In genomic region chr16:56632848-56633365, GRCh38 we compare ENCODE assay signal across 12 cellular contexts. TPM values are rescaled to one million over a fixed set of nuclear protein-coding genes. Genes with fewer than 3 reads are reported as not detected.
DNase-seq lines count a peak whose midpoint lies in the region; ATAC-seq and TF ChIP-seq lines count a peak whose summit lies in the region.
"Had no signal": no experiment of that assay in that cellular context is flagged by ENCODE, and none has a peak within 500 bp of the region (broad histone marks: within the 10 kb centered on the region; RNA-seq: fewer than 3 reads in every experiment).

No MANE protein-coding gene starts in this region.

- H3K36me3 Mint-ChIP-seq in CD4-positive, alpha-beta T cell (ENCODE audit: low read depth) = no peaks in the 10 kb centered on the region
- no peaks in the 10 kb centered on the region for H3K36me3 Mint-ChIP-seq in activated T-helper 2 cell treated with anti-CD3 and anti-CD28 coated beads, Interferon-gamma antibody, Interleukin-2, Interleukin-4, amounts not matched to agents 10 μg/mL and 5 μg/mL and 100 μg/mL, durations not matched to agents 14 hours and 24 hours and 36 hours (ENCODE audit: low read depth)

- no peaks in the 10 kb centered on the region for H3K9me3 Mint-ChIP-seq in CD4-positive, alpha-beta T cell
- no peaks in the 10 kb centered on the region for H3K9me3 Mint-ChIP-seq in activated T-helper 2 cell treated with anti-CD3 and anti-CD28 coated beads, Interferon-gamma antibody, Interleukin-2, Interleukin-4, amounts not matched to agents 10 μg/mL and 5 μg/mL and 100 μg/mL, durations not matched to agents 14 hours and 24 hours and 36 hours

- H3K4me3 Mint-ChIP-seq in CD4-positive, alpha-beta T cell = peak overlapping the region; percentile 60
- H3K4me3 Mint-ChIP-seq in activated T-helper 2 cell treated with anti-CD3 and anti-CD28 coated beads, Interferon-gamma antibody, Interleukin-2, Interleukin-4, amounts not matched to agents 10 μg/mL and 5 μg/mL and 100 μg/mL, durations not matched to agents 14 hours and 24 hours and 36 hours (ENCODE audit: low read depth) = peak overlapping the region; percentile 62

- H3K4me1 Mint-ChIP-seq in CD4-positive, alpha-beta T cell (ENCODE audit: low read depth) = peaks cover 50% of the 10 kb centered on the region
- peaks cover 28% of the 10 kb centered on the region for H3K4me1 Mint-ChIP-seq in activated T-helper 2 cell treated with anti-CD3 and anti-CD28 coated beads, Interferon-gamma antibody, Interleukin-2, Interleukin-4, amounts not matched to agents 10 μg/mL and 5 μg/mL and 100 μg/mL, durations not matched to agents 14 hours and 24 hours and 36 hours (ENCODE audit: low read depth)

- H3K27me3 ChIP-seq in CD4-positive, alpha-beta T cell (ENCODE audit: control insufficient read depth, insufficient read depth, low read length) = peaks cover 70% of the 10 kb centered on the region
- peaks cover 90% of the 10 kb centered on the region for H3K27me3 ChIP-seq in hepatocyte

- H3K27ac Mint-ChIP-seq in CD4-positive, alpha-beta T cell = no peak overlapping the region
- no peak overlapping the region for H3K27ac Mint-ChIP-seq in activated T-helper 2 cell treated with anti-CD3 and anti-CD28 coated beads, Interferon-gamma antibody, Interleukin-2, Interleukin-4, amounts not matched to agents 10 μg/mL and 5 μg/mL and 100 μg/mL, durations not matched to agents 14 hours and 24 hours and 36 hours

- no peak for ATAC-seq in CD4-positive, alpha-beta T cell (ENCODE audit: poor library complexity)
- ATAC-seq in HG02759 (IDR thresholded peaks at IDR 0.05; ENCODE audit: unreplicated experiment) (no peak), GM21367 (IDR thresholded peaks at IDR 0.05; ENCODE audit: unreplicated experiment) (no peak), HG03439 (IDR thresholded peaks at IDR 0.05; ENCODE audit: unreplicated experiment) (no peak)

- H3K27me3 Mint-ChIP-seq in CD4-positive, alpha-beta T cell = peaks cover 93% of the 10 kb centered on the region
- H3K27me3 Mint-ChIP-seq in activated T-helper 2 cell treated with anti-CD3 and anti-CD28 coated beads, Interferon-gamma antibody, Interleukin-2, Interleukin-4, amounts not matched to agents 10 μg/mL and 5 μg/mL and 100 μg/mL, durations not matched to agents 14 hours and 24 hours and 36 hours (ENCODE audit: low read depth) = peaks cover 70% of the 10 kb centered on the region

- no peaks in the 10 kb centered on the region for H4K20me1 ChIP-seq in hepatocyte (ENCODE audit: insufficient read depth, poor library complexity, severe bottlenecking)

- no peaks in the 10 kb centered on the region for H3K9me3 ChIP-seq in CD4-positive, alpha-beta T cell (ENCODE audit: control insufficient read depth, low read length)
- no peaks in the 10 kb centered on the region for H3K9me3 ChIP-seq in hepatocyte (ENCODE audit: low read depth)

- H3K27ac ChIP-seq in CD4-positive, alpha-beta T cell (ENCODE audit: low read depth, low read length) = no peak overlapping the region
- H3K27ac ChIP-seq in hepatocyte = no peak overlapping the region

- WGBS in hepatocyte (ENCODE audit: low lambda C conversion rate, missing lambda C conversion rate) = 11% methylated on average over 6 of the region's 6 CpGs

- intact Hi-C loops in CD4-positive, alpha-beta T cell (cut with DNase I, micrococcal nuclease) = no loop called here
- intact Hi-C loops in activated T-helper 2 cell treated with anti-CD3 and anti-CD28 coated beads, Interferon-gamma antibody, Interleukin-2, Interleukin-4, amounts not matched to agents 10 μg/mL and 5 μg/mL and 100 μg/mL, durations not matched to agents 14 hours and 24 hours and 36 hours (cut with micrococcal nuclease) = loop anchor here (5.0 kb wide), 1 partner anchor 34 kb away; the partner anchor contains the start of genes MT1G and MT1H
- intact Hi-C loops in posterior vena cava (cut with DNase I) = no loop called here

- H3K9me2 ChIP-seq in hepatocyte (replicated peaks; ENCODE audit: insufficient read depth) = no peaks in the 10 kb centered on the region

- H3K4me1 ChIP-seq in hepatocyte (ENCODE audit: insufficient read depth) = peaks cover 13% of the 10 kb centered on the region

- peak overlapping the region; percentile 89 for H3K4me2 ChIP-seq in hepatocyte

- no peaks in the 10 kb centered on the region for H3K36me3 ChIP-seq in hepatocyte (replicated peaks; ENCODE audit: insufficient read depth, low read depth)

- DNase-seq in CD4-positive, alpha-beta T cell = no peak
- no peak for DNase-seq in activated T-helper 2 cell treated with anti-CD3 and anti-CD28 coated beads, Interferon-gamma antibody, Interleukin-2, Interleukin-4, amounts not matched to agents 10 μg/mL and 5 μg/mL and 100 μg/mL, durations not matched to agents 14 hours and 24 hours and 36 hours (ENCODE audit: low spot score)
- DNase-seq in hepatocyte (ENCODE audit: low spot score) = no peak
- peak; percentile 76 for DNase-seq in posterior vena cava (ENCODE audit: low spot score)
- DNase-seq in NCI-H345 (lab: John Stamatoyannopoulos, UW) = no peak
- DNase-seq: activated gamma-delta T cell; Kasumi-1; stimulated activated CD8-positive, alpha-beta memory T cell treated with anti-CD3 and anti-CD28 coated beads, Interleukin-4, amount 100 ng/mL, for 48 hours had no signal

- no peak overlapping the region for H3K4me3 ChIP-seq in hepatocyte

- CTCF ChIA-PET in CD4-positive, alpha-beta T cell (lab: Charles Lee) = no interaction called here

- H2AFZ ChIP-seq in hepatocyte = no peak overlapping the region

- TF ChIP-seq CTCF in CD4-positive, alpha-beta T cell (IDR thresholded peaks at IDR 0.05) = no peak
- no peak for TF ChIP-seq CTCF in hepatocyte (IDR thresholded peaks at IDR 0.05; ENCODE audit: poor library complexity)

- H3K79me2 ChIP-seq in hepatocyte = no peaks in the 10 kb centered on the region

- POLR2A ChIA-PET in CD4-positive, alpha-beta T cell (lab: Charles Lee) = no interaction called here

RNA-seq across cellular contexts. Expression of gene MT1M, which starts 0.4 kb away (rescaled TPM):
- not detected for total RNA-seq in CD4-positive, alpha-beta T cell
- total RNA-seq in activated T-helper 2 cell treated with anti-CD3 and anti-CD28 coated beads, Interferon-gamma antibody, Interleukin-2, Interleukin-4, amounts not matched to agents 10 μg/mL and 5 μg/mL and 100 μg/mL, durations not matched to agents 14 hours and 24 hours and 36 hours = not detected in 2 replicates
- 0.60 TPM in 1 of 2 replicates, not detected in the other for total RNA-seq in hepatocyte
- 0.26 TPM in 1 of 2 replicates, not detected in the other for polyA plus RNA-seq in hepatocyte
- 100 to 1,000 TPM in 1 of 2 donors, 10 to 100 TPM in 1; 82.2 to 146 TPM for total RNA-seq in posterior vena cava

RNA-seq across cellular contexts. Expression of gene MT1A, which starts 5.6 kb away (rescaled TPM):
- total RNA-seq in CD4-positive, alpha-beta T cell = not detected
- total RNA-seq in activated T-helper 2 cell treated with anti-CD3 and anti-CD28 coated beads, Interferon-gamma antibody, Interleukin-2, Interleukin-4, amounts not matched to agents 10 μg/mL and 5 μg/mL and 100 μg/mL, durations not matched to agents 14 hours and 24 hours and 36 hours = 7.6 and 8.3 TPM in 2 replicates
- not detected in 2 replicates for total RNA-seq in hepatocyte
- polyA plus RNA-seq in hepatocyte = 1.9 and 2.7 TPM in 2 replicates
- total RNA-seq in posterior vena cava = 100 to 1,000 TPM in 1 of 2 donors, 10 to 100 TPM in 1; 52.7 to 104 TPM

RNA-seq across cellular contexts. Expression of gene MT1E, which starts 7.3 kb away (rescaled TPM):
- total RNA-seq in CD4-positive, alpha-beta T cell = 1 to 10 TPM; 2.5 to 2.9 TPM
- 181 and 184 TPM in 2 replicates for total RNA-seq in activated T-helper 2 cell treated with anti-CD3 and anti-CD28 coated beads, Interferon-gamma antibody, Interleukin-2, Interleukin-4, amounts not matched to agents 10 μg/mL and 5 μg/mL and 100 μg/mL, durations not matched to agents 14 hours and 24 hours and 36 hours
- total RNA-seq in hepatocyte = 42.3 and 65.5 TPM in 2 replicates
- polyA plus RNA-seq in hepatocyte = 105 and 121 TPM in 2 replicates
- 100 to 1,000 TPM; 240 to 379 TPM for total RNA-seq in posterior vena cava

RNA-seq across cellular contexts. Expression of gene MT1B, which starts 18.8 kb away (rescaled TPM):
- total RNA-seq in CD4-positive, alpha-beta T cell = not detected
- not detected in 2 replicates for total RNA-seq in activated T-helper 2 cell treated with anti-CD3 and anti-CD28 coated beads, Interferon-gamma antibody, Interleukin-2, Interleukin-4, amounts not matched to agents 10 μg/mL and 5 μg/mL and 100 μg/mL, durations not matched to agents 14 hours and 24 hours and 36 hours
- not detected in 2 replicates for total RNA-seq in hepatocyte
- 0.47 and 2.2 TPM in 2 replicates for polyA plus RNA-seq in hepatocyte
- total RNA-seq in posterior vena cava = not detected
- total RNA-seq: left cardiac atrium had no signal

RNA-seq across cellular contexts. Expression of gene MT2A, which starts 24.5 kb away (rescaled TPM):
- 10 to 100 TPM; 47.1 to 50.8 TPM for total RNA-seq in CD4-positive, alpha-beta T cell
- 827 and 878 TPM in 2 replicates for total RNA-seq in activated T-helper 2 cell treated with anti-CD3 and anti-CD28 coated beads, Interferon-gamma antibody, Interleukin-2, Interleukin-4, amounts not matched to agents 10 μg/mL and 5 μg/mL and 100 μg/mL, durations not matched to agents 14 hours and 24 hours and 36 hours
- total RNA-seq in hepatocyte = 64.9 and 70.3 TPM in 2 replicates
- polyA plus RNA-seq in hepatocyte = 914 and 1,143 TPM in 2 replicates
- total RNA-seq in posterior vena cava = 1,000 to 10,000 TPM in 1 of 2 donors, 100 to 1,000 TPM in 1; 643 to 1,788 TPM

Comparison
In these comparisons a context has a peak if more than half of its experiments do, and no peak if none do; other contexts are left out.
1. RNA of gene MT1M, which starts 0.4 kb away (total RNA-seq): 82.2 to 146 TPM in posterior vena cava; 0.60 TPM in hepatocyte, not detected in activated T-helper 2 cell treated with anti-CD3 and anti-CD28 coated beads, Interferon-gamma antibody, Interleukin-2, Interleukin-4, amounts not matched to agents 10 μg/mL and 5 μg/mL and 100 μg/mL, durations not matched to agents 14 hours and 24 hours and 36 hours and not detected in CD4-positive, alpha-beta T cell; every median in the first group is over 10 times any median in the second.
2. RNA of gene MT1E, which starts 7.3 kb away (total RNA-seq): 240 to 379 TPM in posterior vena cava, 181 to 184 TPM in activated T-helper 2 cell treated with anti-CD3 and anti-CD28 coated beads, Interferon-gamma antibody, Interleukin-2, Interleukin-4, amounts not matched to agents 10 μg/mL and 5 μg/mL and 100 μg/mL, durations not matched to agents 14 hours and 24 hours and 36 hours and 42.3 to 65.5 TPM in hepatocyte; 2.5 to 2.9 TPM in CD4-positive, alpha-beta T cell; every median in the first group is over 10 times any median in the second.